ENCODE assay signal across 24 cellular contexts in the genomic region with DNA sequence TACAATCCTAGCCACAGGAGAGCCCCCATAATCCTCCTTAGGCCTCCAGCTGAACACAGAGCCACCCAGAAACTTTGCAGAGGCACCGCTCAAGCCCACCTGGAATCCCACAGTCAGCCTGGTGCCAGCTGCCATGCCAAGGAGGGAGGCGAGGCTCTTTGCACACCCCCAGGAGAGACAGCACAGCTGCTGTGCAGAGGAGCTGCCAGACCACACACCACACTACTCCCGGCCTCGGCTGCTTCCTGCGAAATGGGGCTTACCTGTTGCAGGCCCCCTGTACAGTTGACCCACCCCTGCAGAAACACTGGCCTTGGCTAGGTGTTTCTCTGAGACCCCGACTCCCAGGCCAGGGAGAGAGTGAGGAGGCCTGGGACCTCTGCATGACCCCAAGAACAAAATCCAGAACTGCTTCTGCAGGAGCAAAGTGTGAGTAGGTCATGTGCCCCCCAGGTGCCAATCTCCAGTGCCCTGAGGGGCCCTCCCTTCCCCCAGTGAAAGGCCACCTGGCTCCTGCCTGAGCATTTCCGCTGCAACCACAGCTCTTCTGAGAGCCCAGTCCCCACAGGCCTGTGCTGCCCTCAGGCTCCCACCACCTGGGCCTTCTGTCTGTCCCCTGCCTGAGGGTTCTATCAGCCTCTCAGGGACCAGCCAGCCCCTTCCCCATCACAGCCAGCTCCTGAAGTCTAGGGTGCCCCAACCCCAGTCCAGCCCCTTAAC.
DNase-seq lines count a peak whose midpoint lies in the region; ATAC-seq and TF ChIP-seq lines count a peak whose summit lies in the region.
"Had no signal": no experiment of that assay in that cellular context is flagged by ENCODE, and none has a peak within 500 bp of the region (broad histone marks: within the 10 kb centered on the region; RNA-seq: fewer than 3 reads in every experiment).

No MANE protein-coding gene starts in this region.

- no peaks in the 10 kb centered on the region for H4K20me1 ChIP-seq in DND-41 (ENCODE audit: insufficient read depth, low read length)

- H3K4me1 ChIP-seq in DND-41 (ENCODE audit: insufficient read depth, low read length) (peaks cover 57% of the 10 kb centered on the region), ascending aorta (no peaks in the 10 kb centered on the region), mucosa of descending colon (ENCODE audit: low read depth) (no peaks in the 10 kb centered on the region)
- H3K4me1 ChIP-seq: heart left ventricle, transverse colon had no signal

- H3K27ac ChIP-seq in DND-41 (ENCODE audit: low read length) = peak overlapping the region; percentile 96
- H3K27ac ChIP-seq in ascending aorta = no peak overlapping the region
- H3K27ac ChIP-seq: heart left ventricle, transverse colon had no signal

- peaks cover 11% of the 10 kb centered on the region for H3K9me3 Mint-ChIP-seq in stimulated activated effector memory CD8-positive, alpha-beta T cell treated with anti-CD3 and anti-CD28 coated beads, Interleukin-12 subunit alpha, Interleukin-12 subunit beta, amount 100 ng/mL, for 72 hours
- H3K9me3 Mint-ChIP-seq: activated naive CD8-positive, alpha-beta T cell treated with anti-CD3 and anti-CD28 coated beads, Interleukin-2, amount 10 ng/mL, durations not matched to agents 7 days and 5 days had no signal

- ATAC-seq in DND-41 (ENCODE audit: insufficient read depth, low read depth) (peak; percentile 73), GM21423 (IDR thresholded peaks at IDR 0.05; ENCODE audit: unreplicated experiment) (peak; percentile 62), GM18517 (IDR thresholded peaks at IDR 0.05; ENCODE audit: unreplicated experiment) (no peak), mucosa of descending colon (no peak)
- ATAC-seq in stimulated activated effector memory CD8-positive, alpha-beta T cell treated with anti-CD3 and anti-CD28 coated beads, Interleukin-12 subunit alpha, Interleukin-12 subunit beta, amount 100 ng/mL, for 72 hours = peak; percentile 39
- ATAC-seq: left ventricle myocardium superior had no signal

- intact Hi-C loops in ascending aorta (cut with DNase I) = no loop called here
- intact Hi-C loops in head of caudate nucleus (cut with DNase I) = no loop called here
- intact Hi-C loops in mucosa of descending colon (cut with DNase I, micrococcal nuclease) = loop anchor here in 1 of 2 donors (2.0 kb wide), 1 partner anchor 166 kb away; no protein-coding TSS in a partner anchor

- TF ChIP-seq CTCF in DND-41 (IDR thresholded peaks at IDR 0.05; ENCODE audit: borderline replicate concordance, extremely low read depth, low read length, poor library complexity, severe bottlenecking) (peak; percentile 34), ascending aorta (IDR thresholded peaks at IDR 0.05) (no peak), mucosa of descending colon (IDR thresholded peaks at IDR 0.05) (no peak)

- H3K79me2 ChIP-seq in DND-41 (ENCODE audit: insufficient read depth, low read length) = no peaks in the 10 kb centered on the region

- no peaks in the 10 kb centered on the region for H3K27me3 ChIP-seq in DND-41 (ENCODE audit: insufficient read depth, low read length, poor library complexity)
- no peaks in the 10 kb centered on the region for H3K27me3 ChIP-seq in ascending aorta
- H3K27me3 ChIP-seq: transverse colon had no signal

- H3K4me3 Mint-ChIP-seq in stimulated activated effector memory CD8-positive, alpha-beta T cell treated with anti-CD3 and anti-CD28 coated beads, Interleukin-12 subunit alpha, Interleukin-12 subunit beta, amount 100 ng/mL, for 72 hours = no peak overlapping the region
- H3K4me3 Mint-ChIP-seq: activated naive CD8-positive, alpha-beta T cell treated with anti-CD3 and anti-CD28 coated beads, Interleukin-2, amount 10 ng/mL, durations not matched to agents 7 days and 5 days; activated T-helper 1 cell treated with anti-CD3 and anti-CD28 coated beads, Interleukin-12 subunit alpha, Interleukin-12 subunit beta, Interleukin-2, Interleukin-4 antibody, amounts not matched to agents 30 ng/mL and 10 ng/mL and 1 ng/mL, durations not matched to agents 14 hours and 24 hours and 36 hours; brain; nephron progenitor cell had no signal

- peak overlapping the region; percentile 8 for H3K27ac Mint-ChIP-seq in stimulated activated effector memory CD8-positive, alpha-beta T cell treated with anti-CD3 and anti-CD28 coated beads, Interleukin-12 subunit alpha, Interleukin-12 subunit beta, amount 100 ng/mL, for 72 hours
- H3K27ac Mint-ChIP-seq: activated naive CD8-positive, alpha-beta T cell treated with anti-CD3 and anti-CD28 coated beads, Interleukin-2, amount 10 ng/mL, durations not matched to agents 7 days and 5 days; activated T-helper 1 cell treated with anti-CD3 and anti-CD28 coated beads, Interleukin-12 subunit alpha, Interleukin-12 subunit beta, Interleukin-2, Interleukin-4 antibody, amounts not matched to agents 30 ng/mL and 10 ng/mL and 1 ng/mL, durations not matched to agents 14 hours and 24 hours and 36 hours; nephron progenitor cell had no signal

- peaks cover 11% of the 10 kb centered on the region for H3K4me1 Mint-ChIP-seq in stimulated activated effector memory CD8-positive, alpha-beta T cell treated with anti-CD3 and anti-CD28 coated beads, Interleukin-12 subunit alpha, Interleukin-12 subunit beta, amount 100 ng/mL, for 72 hours
- H3K4me1 Mint-ChIP-seq: activated naive CD8-positive, alpha-beta T cell treated with anti-CD3 and anti-CD28 coated beads, Interleukin-2, amount 10 ng/mL, durations not matched to agents 7 days and 5 days; brain had no signal

- no peaks in the 10 kb centered on the region for H3K36me3 Mint-ChIP-seq in stimulated activated effector memory CD8-positive, alpha-beta T cell treated with anti-CD3 and anti-CD28 coated beads, Interleukin-12 subunit alpha, Interleukin-12 subunit beta, amount 100 ng/mL, for 72 hours
- H3K36me3 Mint-ChIP-seq: activated naive CD8-positive, alpha-beta T cell treated with anti-CD3 and anti-CD28 coated beads, Interleukin-2, amount 10 ng/mL, durations not matched to agents 7 days and 5 days; brain had no signal

- peak overlapping the region in 1 of 2 experiments; percentile 11; a peak in 1 of 4 replicates for H3K4me3 ChIP-seq in DND-41 (ENCODE audit: low read depth in 1 of 2, low read length in 2 of 2)
- H3K4me3 ChIP-seq in ascending aorta = no peak overlapping the region
- no peak overlapping the region for H3K4me3 ChIP-seq in mucosa of descending colon
- H3K4me3 ChIP-seq: heart left ventricle, transverse colon had no signal

- DNase-seq in DND-41 = peak; percentile 80
- peak; percentile 97 for DNase-seq in RPMI8226
- DNase-seq in stimulated activated effector memory CD8-positive, alpha-beta T cell treated with anti-CD3 and anti-CD28 coated beads, Interleukin-12 subunit alpha, Interleukin-12 subunit beta, amount 100 ng/mL, for 72 hours (ENCODE audit: low spot score in 2 of 2) = no peak
- no peak for DNase-seq in ascending aorta (ENCODE audit: low spot score in 2 of 2)
- DNase-seq in head of caudate nucleus = no peak
- DNase-seq in mucosa of descending colon = no peak
- DNase-seq: activated CD4-positive, alpha-beta T cell treated with anti-CD3 and anti-CD28 coated beads for 1 hour; activated naive CD8-positive, alpha-beta T cell treated with anti-CD3 and anti-CD28 coated beads, Interleukin-2, amount 10 ng/mL, durations not matched to agents 7 days and 5 days; heart left ventricle; Karpas-422; left ventricle myocardium superior; midbrain; NCI-H1092; NCI-H2029 treated with DMSO at 0.1 percent for 48 hours; NCI-H446 treated with DMSO at 0.1 percent for 48 hours; nephron progenitor cell; SK-N-SH; stimulated activated naive CD4-positive, alpha-beta T cell treated with Interleukin-2 at 50 U/mL for 16 hours; T1000; transverse colon had no signal

- H3K9me3 ChIP-seq in DND-41 (ENCODE audit: insufficient read depth, low read length, severe bottlenecking) (peaks cover 12% of the 10 kb centered on the region), ascending aorta (peaks cover 0 to 8% of the 10 kb centered on the region in 2 donors), mucosa of descending colon (peaks cover 2% of the 10 kb centered on the region)

- H3K9ac ChIP-seq in DND-41 (ENCODE audit: low read depth, low read length) = peak overlapping the region; percentile 50
- H3K9ac ChIP-seq: SK-N-SH had no signal

- peak overlapping the region; percentile 38; the same call in 1 of the 2 replicates for H2AFZ ChIP-seq in DND-41 (ENCODE audit: low read depth, low read length)

- H3K36me3 ChIP-seq in DND-41 (ENCODE audit: insufficient read depth, low read length) (no peaks in the 10 kb centered on the region), ascending aorta (no peaks in the 10 kb centered on the region), mucosa of descending colon (ENCODE audit: low read depth) (no peaks in the 10 kb centered on the region)
- H3K36me3 ChIP-seq: heart left ventricle, transverse colon had no signal

- peak overlapping the region; percentile 39 for H3K4me2 ChIP-seq in DND-41 (ENCODE audit: insufficient read depth, low read length)
- H3K4me2 ChIP-seq: SK-N-SH had no signal

Comparison
In these comparisons a context has a peak if more than half of its experiments do, and no peak if none do; other contexts are left out.
1. ATAC-seq: peak in DND-41 (single experiment), GM21423 (single experiment) and stimulated activated effector memory CD8-positive, alpha-beta T cell treated with anti-CD3 and anti-CD28 coated beads, Interleukin-12 subunit alpha, Interleukin-12 subunit beta, amount 100 ng/mL, for 72 hours (single experiment); none in GM18517 (single experiment) and mucosa of descending colon (single experiment).
2. DNase-seq: peak in DND-41 (single experiment) and RPMI8226 (single experiment); none in stimulated activated effector memory CD8-positive, alpha-beta T cell treated with anti-CD3 and anti-CD28 coated beads, Interleukin-12 subunit alpha, Interleukin-12 subunit beta, amount 100 ng/mL, for 72 hours (0 of 2), ascending aorta (0 of 2), head of caudate nucleus (0 of 42) and mucosa of descending colon (0 of 3).